ENCODE assay signal across 10 cellular contexts in genomic region chr10:75294031-75294437, GRCh38. TPM values are rescaled to one million over a fixed set of nuclear protein-coding genes. Genes with fewer than 3 reads are reported as not detected.
A peak's percentile ranks its signal among the peaks of the same experiment; 100 is the strongest.
DNase-seq lines count a peak whose midpoint lies in the region; ATAC-seq, FAIRE-seq and TF ChIP-seq lines count a peak whose summit lies in the region.
"Had no signal": no experiment of that assay in that cellular context is flagged by ENCODE, and none has a peak within 500 bp of the region (broad histone marks: within the 10 kb centered on the region; RNA-seq: fewer than 3 reads in every experiment).

No MANE protein-coding gene starts in this region.

- 10% methylated on average over 8 of the region's 8 CpGs for WGBS in K562 (ENCODE audit: insufficient coverage, low coverage, missing lambda C conversion rate)

- CTCF ChIA-PET in K562 (lab: Yijun Ruan, JAX; ENCODE audit: low intra/inter-chr PET ratio), result no interaction called here

- ATAC-seq in K562 (no peak), lower lobe of right lung (no peak), HG03378 (IDR thresholded peaks at IDR 0.05; ENCODE audit: unreplicated experiment) (no peak)

- H3K4me3 ChIP-seq in K562 (no peak overlapping the region), lower lobe of right lung (peak overlapping the region; percentile 58), stomach smooth muscle (ENCODE audit: low read length in 2 of 2) (peak overlapping the region in 1 of 2 donors; percentile 74)

- H4K20me1 ChIP-seq in K562 (replicated peaks; ENCODE audit: control insufficient read depth, insufficient read depth, low read length), result no peaks in the 10 kb centered on the region

- H3K79me2 ChIP-seq in K562 (ENCODE audit: control insufficient read depth, insufficient read depth, low read length), result no peaks in the 10 kb centered on the region

- intact Hi-C loops in K562 (cut with micrococcal nuclease) (no loop called here), lower lobe of right lung (cut with DNase I) (no loop called here)

- 0 out of 2 replicates have a peak overlapping the region, but pooled peaks have one; percentile 7 for H2AFZ ChIP-seq in K562 (ENCODE audit: low read depth, low read length)

- H3K27me3 ChIP-seq in K562 (ENCODE audit: control insufficient read depth in 2 of 2, insufficient read depth in 2 of 2, low read length in 2 of 2), result peaks cover 13 to 38% of the 10 kb centered on the region in 2 experiments
- H3K27me3 ChIP-seq in lower lobe of right lung (ENCODE audit: low read depth), result peaks cover 4% of the 10 kb centered on the region
- H3K27me3 ChIP-seq in stomach smooth muscle (ENCODE audit: control insufficient read depth in 1 of 2, insufficient read depth in 2 of 2, low read length in 2 of 2), result no peaks in the 10 kb centered on the region

- no TSS peak for BruUV-seq in K562 (replicated peaks; lab: Mats Ljungman, UMichigan)

- H3K36me3 ChIP-seq in K562 (ENCODE audit: control insufficient read depth, insufficient read depth, low read length), result no peaks in the 10 kb centered on the region
- H3K36me3 ChIP-seq in lower lobe of right lung, result no peaks in the 10 kb centered on the region
- H3K36me3 ChIP-seq in stomach smooth muscle (ENCODE audit: control insufficient read depth in 2 of 2, insufficient read depth in 2 of 2, low read length in 2 of 2), result no peaks in the 10 kb centered on the region

- H3K9ac ChIP-seq in K562 (ENCODE audit: insufficient read depth in 1 of 2, low read depth in 2 of 2, low read length in 2 of 2) (no peak overlapping the region), stomach smooth muscle (ENCODE audit: low read length in 2 of 2) (peak overlapping the region; percentile 46 to 47)

- DNase-seq in HT-29 (ENCODE audit: low spot score) (peak; percentile 32), K562 (ENCODE audit: extremely low read depth in 1 of 4, low spot score in 3 of 4) (peak in 1 of 4 experiments; percentile 12), lower lobe of right lung (no peak), pons (ENCODE audit: low spot score) (no peak), putamen (ENCODE audit: low spot score) (no peak), NCI-H748 (lab: John Stamatoyannopoulos, UW; ENCODE audit: unreplicated experiment) (no peak)
- DNase-seq: GOT3; stimulated activated CD8-positive, alpha-beta memory T cell treated with anti-CD3 and anti-CD28 coated beads, Interleukin-4, amount 100 ng/mL, for 48 hours had no signal

- no peak overlapping the region for H3K27ac ChIP-seq in K562 (ENCODE audit: extremely low read depth, low read depth, low read length)
- peak overlapping the region; percentile 90 for H3K27ac ChIP-seq in lower lobe of right lung
- H3K27ac ChIP-seq in stomach smooth muscle (ENCODE audit: low read length), result peak overlapping the region; percentile 80

- H3K9me1 ChIP-seq in K562 (ENCODE audit: control insufficient read depth, insufficient read depth, low read length), result no peaks in the 10 kb centered on the region

- TF ChIP-seq RAD21 in K562 (CRISPR knock-in tag; conservative IDR thresholded peaks at IDR 0.05 in 1 of 2, IDR thresholded peaks at IDR 0.05 in 1 of 2), result no peak

- POLR2A ChIA-PET in K562 (lab: Yijun Ruan, JAX), result interaction anchor here (0.7 to 1.7 kb wide), 2 partner anchors 37 to 57 kb away, joined by 3 to 4 read pairs; no protein-coding TSS in a partner anchor

- no peak for TF ChIP-seq POLR2A in K562 (conservative IDR thresholded peaks at IDR 0.05)

- FAIRE-seq in K562 (lab: Jason Lieb, UNC), result no peak

- TF ChIP-seq CTCF in K562 (IDR thresholded peaks at IDR 0.05 in 2 of 3, conservative IDR thresholded peaks at IDR 0.05 in 1 of 3; ENCODE audit: insufficient read depth in 2 of 3, low read depth in 1 of 3, low read length in 3 of 3) (no peak), lower lobe of right lung (IDR thresholded peaks at IDR 0.05) (no peak)

- in situ Hi-C loops in K562 (cut with MboI), result no loop called here

- H3K4me1 ChIP-seq in K562 (replicated peaks in 1 of 2; ENCODE audit: control insufficient read depth in 2 of 2, insufficient read depth in 2 of 2, low read length in 2 of 2) (peaks cover 11 to 21% of the 10 kb centered on the region in 2 experiments), lower lobe of right lung (peaks cover 26% of the 10 kb centered on the region), stomach smooth muscle (ENCODE audit: control insufficient read depth, insufficient read depth, low read length) (peaks cover 21% of the 10 kb centered on the region)

- H3K4me2 ChIP-seq in K562 (ENCODE audit: insufficient read depth, low read length), result no peak overlapping the region

- H3K9me3 ChIP-seq in K562 (replicated peaks; ENCODE audit: control insufficient read depth, insufficient read depth, low read depth, low read length) (no peaks in the 10 kb centered on the region), lower lobe of right lung (peaks cover 6% of the 10 kb centered on the region), stomach smooth muscle (ENCODE audit: control insufficient read depth in 2 of 2, low read length in 2 of 2) (peaks cover 5 to 8% of the 10 kb centered on the region in 2 donors)

- no peak for TF ChIP-seq EP300 in K562 (IDR thresholded peaks at IDR 0.05; ENCODE audit: low read length)

TF ChIP-seq in K562, 482 proteins besides CTCF, POLR2A, EP300 and RAD21:
- no peak for TF ChIP-seq ZNF3 (CRISPR knock-in tag; IDR thresholded peaks at IDR 0.05)
- TF ChIP-seq NFXL1 (CRISPR knock-in tag; IDR thresholded peaks at IDR 0.05), result no peak
- no peak for TF ChIP-seq TEAD4 (IDR thresholded peaks at IDR 0.05; ENCODE audit: low read length)
- no peak for TF ChIP-seq TEAD4 (CRISPR knock-in tag; IDR thresholded peaks at IDR 0.05; ENCODE audit: borderline replicate concordance)
- TF ChIP-seq, protein P1, sequence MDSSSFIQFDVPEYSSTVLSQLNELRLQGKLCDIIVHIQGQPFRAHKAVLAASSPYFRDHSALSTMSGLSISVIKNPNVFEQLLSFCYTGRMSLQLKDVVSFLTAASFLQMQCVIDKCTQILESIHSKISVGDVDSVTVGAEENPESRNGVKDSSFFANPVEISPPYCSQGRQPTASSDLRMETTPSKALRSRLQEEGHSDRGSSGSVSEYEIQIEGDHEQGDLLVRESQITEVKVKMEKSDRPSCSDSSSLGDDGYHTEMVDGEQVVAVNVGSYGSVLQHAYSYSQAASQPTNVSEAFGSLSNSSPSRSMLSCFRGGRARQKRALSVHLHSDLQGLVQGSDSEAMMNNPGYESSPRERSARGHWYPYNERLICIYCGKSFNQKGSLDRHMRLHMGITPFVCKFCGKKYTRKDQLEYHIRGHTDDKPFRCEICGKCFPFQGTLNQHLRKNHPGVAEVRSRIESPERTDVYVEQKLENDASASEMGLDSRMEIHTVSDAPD (CRISPR knock-in tag; IDR thresholded peaks at IDR 0.05), result no peak
- no peak for TF ChIP-seq MECOM (CRISPR knock-in tag; IDR thresholded peaks at IDR 0.05)
- no peak for TF ChIP-seq PTTG1 (tag; IDR thresholded peaks at IDR 0.05; ENCODE audit: low read depth)
- no peak for TF ChIP-seq PCBP1 (IDR thresholded peaks at IDR 0.05; ENCODE audit: low read depth, low read length, poor library complexity, severe bottlenecking)
- TF ChIP-seq, protein P2, sequence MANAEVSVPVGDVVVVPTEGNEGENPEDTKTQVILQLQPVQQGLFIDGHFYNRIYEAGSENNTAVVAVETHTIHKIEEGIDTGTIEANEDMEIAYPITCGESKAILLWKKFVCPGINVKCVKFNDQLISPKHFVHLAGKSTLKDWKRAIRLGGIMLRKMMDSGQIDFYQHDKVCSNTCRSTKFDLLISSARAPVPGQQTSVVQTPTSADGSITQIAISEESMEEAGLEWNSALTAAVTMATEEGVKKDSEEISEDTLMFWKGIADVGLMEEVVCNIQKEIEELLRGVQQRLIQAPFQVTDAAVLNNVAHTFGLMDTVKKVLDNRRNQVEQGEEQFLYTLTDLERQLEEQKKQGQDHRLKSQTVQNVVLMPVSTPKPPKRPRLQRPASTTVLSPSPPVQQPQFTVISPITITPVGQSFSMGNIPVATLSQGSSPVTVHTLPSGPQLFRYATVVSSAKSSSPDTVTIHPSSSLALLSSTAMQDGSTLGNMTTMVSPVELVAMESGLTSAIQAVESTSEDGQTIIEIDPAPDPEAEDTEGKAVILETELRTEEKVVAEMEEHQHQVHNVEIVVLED (CRISPR knock-in tag; IDR thresholded peaks at IDR 0.05), result no peak
- TF ChIP-seq JUNB (CRISPR knock-in tag; conservative IDR thresholded peaks at IDR 0.05), result no peak
- no peak for TF ChIP-seq KDM1A (IDR thresholded peaks at IDR 0.05)
- TF ChIP-seq NFIC (IDR thresholded peaks at IDR 0.05), result no peak
- TF ChIP-seq ZNF644 (tag; IDR thresholded peaks at IDR 0.05; ENCODE audit: low read depth), result no peak
- TF ChIP-seq, protein P3, sequence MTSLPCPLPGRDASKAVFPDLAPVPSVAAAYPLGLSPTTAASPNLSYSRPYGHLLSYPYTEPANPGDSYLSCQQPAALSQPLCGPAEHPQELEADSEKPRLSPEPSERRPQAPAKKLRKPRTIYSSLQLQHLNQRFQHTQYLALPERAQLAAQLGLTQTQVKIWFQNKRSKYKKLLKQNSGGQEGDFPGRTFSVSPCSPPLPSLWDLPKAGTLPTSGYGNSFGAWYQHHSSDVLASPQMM (CRISPR knock-in tag; IDR thresholded peaks at IDR 0.05), result no peak
- no peak for TF ChIP-seq MCM3 (IDR thresholded peaks at IDR 0.05)
- no peak for TF ChIP-seq KHSRP (IDR thresholded peaks at IDR 0.05)

RNA-seq across cellular contexts. Expression of gene COMTD1, which starts 58.3 kb away (rescaled TPM):
- 114 and 124 TPM in 2 replicates for total RNA-seq in HT-29 (2014; rRNA removed; shearing (Covaris generic))
- 9.9 and 40.2 TPM in 2 replicates for total RNA-seq in K562 (2011; cell fraction: chromatin; rRNA removed; ENCODE audit: low replicate concordance)
- total RNA-seq in K562 (2011; cell fraction: nucleolus; rRNA removed), result 75.5 and 100 TPM in 2 replicates
- total RNA-seq in K562 (2011; cell fraction: nucleoplasm; rRNA removed), result 30.5 and 32.2 TPM in 2 replicates
- total RNA-seq in K562 (2014; rRNA removed) (112 and 115 TPM in 2 replicates), K562 (2014; rRNA removed; fragmentation: Illumina TruSeq; extraction: Trizol) (3.2 and 5.0 TPM in 2 replicates), K562 (2015; rRNA removed; fragmentation: Illumina TruSeq; extraction: Trizol) (18.5 and 21.3 TPM in 2 replicates), K562 (2021) (79.9 and 82.9 TPM in 2 replicates), lower lobe of right lung (18.3 TPM)
- polyA plus RNA-seq in K562 (2011; rRNA removed) (13.7 and 19.5 TPM in 2 replicates), K562 (2014; fragmentation: Illumina TruSeq; extraction: Trizol) (4.0 and 11.3 TPM in 2 replicates), K562 (2014; fragmentation: Nextera tagmentation; extraction: Ambion mirVana) (1 to 10 TPM in 1 of 2 experiments, under 1 TPM in 1; 0.41 to 1.4 TPM), K562 (2014; rRNA removed) (89.4 and 98.3 TPM in 2 replicates)
- polyA plus RNA-seq in K562 (2011; cell fraction: cytosol; rRNA removed), result 22.6 and 106 TPM in 2 replicates
- 73.7 and 157 TPM in 2 replicates for polyA plus RNA-seq in K562 (2011; cell fraction: nucleus; rRNA removed)
- 39.2 and 59.3 TPM in 2 replicates for polyA plus RNA-seq in K562 (2012)
- polyA minus RNA-seq in K562 (2011; rRNA and poly(A)+ RNA removed), result 1.0 and 2.8 TPM in 2 replicates
- polyA minus RNA-seq in K562 (2011; cell fraction: cytosol; rRNA and poly(A)+ RNA removed), result 9.5 and 13.7 TPM in 2 replicates
- 17.2 and 17.6 TPM in 2 replicates for polyA minus RNA-seq in K562 (2011; cell fraction: nucleus; rRNA and poly(A)+ RNA removed)

Comparison
In these comparisons a context has a peak if more than half of its experiments do, and no peak if none do; other contexts are left out.
1. H3K9ac ChIP-seq: peak in stomach smooth muscle (2 of 2); none in K562 (0 of 2).